In the genomic region with DNA sequence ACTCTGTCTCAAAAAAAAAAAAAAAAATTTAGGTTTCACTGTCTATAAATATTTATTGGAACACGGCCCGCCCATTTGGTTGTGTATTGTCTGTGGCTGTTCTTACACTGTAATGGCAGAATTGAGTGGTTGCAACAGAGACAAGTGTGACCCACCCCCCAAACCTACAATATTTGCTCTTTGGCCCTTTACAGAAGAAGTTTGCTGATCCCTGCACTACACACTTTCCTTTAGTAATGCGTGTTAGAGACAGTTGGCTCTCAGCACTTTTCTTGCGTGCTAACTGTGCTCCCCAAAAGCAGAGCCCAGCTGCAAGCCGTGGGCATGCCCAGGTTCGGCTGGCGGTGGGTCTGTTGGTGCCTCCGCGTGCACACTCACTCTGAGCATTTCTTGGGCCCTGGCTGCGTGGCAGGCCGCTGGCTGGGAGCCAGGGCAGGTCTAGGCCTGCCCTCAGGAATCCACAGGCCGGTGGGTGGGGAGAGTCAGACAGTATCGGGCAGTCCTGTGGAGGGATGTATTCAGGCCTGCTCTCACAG, we compare ENCODE assay signal across 7 cellular contexts.
A peak's percentile ranks its signal among the peaks of the same experiment; 100 is the strongest.
DNase-seq lines count a peak whose midpoint lies in the region; ATAC-seq and TF ChIP-seq lines count a peak whose summit lies in the region.

No MANE protein-coding gene starts in this region.

- TF ChIP-seq EP300 in suprapubic skin (IDR thresholded peaks at IDR 0.05): no peak

- no peak overlapping the region for H3K27ac Mint-ChIP-seq in activated CD4-positive, alpha-beta T cell treated with anti-CD3 and anti-CD28 coated beads, Interleukin-2, amount 10 ng/mL, durations not matched to agents 24 days and 14 days

- TF ChIP-seq CTCF in mammary epithelial cell (conservative IDR thresholded peaks at IDR 0.05 in 1 of 2, IDR thresholded peaks at IDR 0.05 in 1 of 2; ENCODE audit: extremely low read depth in 1 of 2, insufficient read depth in 1 of 2, low read depth in 1 of 2, low read length in 2 of 2): no peak
- no peak for TF ChIP-seq CTCF in suprapubic skin (IDR thresholded peaks at IDR 0.05)

- H3K27me3 Mint-ChIP-seq in activated CD4-positive, alpha-beta T cell treated with anti-CD3 and anti-CD28 coated beads, Interleukin-2, amount 10 ng/mL, durations not matched to agents 24 days and 14 days: no peaks in the 10 kb centered on the region

- H3K4me1 ChIP-seq in mammary epithelial cell (ENCODE audit: insufficient read depth, low read length) (peaks cover 67% of the 10 kb centered on the region), suprapubic skin (peaks cover 48% of the 10 kb centered on the region)

- H3K4me3 ChIP-seq in mammary epithelial cell (replicated peaks in 1 of 3; ENCODE audit: insufficient read depth in 1 of 3, low read depth in 2 of 3, low read length in 3 of 3) (no peak overlapping the region), suprapubic skin (no peak overlapping the region)

- WGBS in mammary epithelial cell (ENCODE audit: low coverage, missing lambda C conversion rate): 8% methylated on average over 13 of the region's 13 CpGs
- 44% methylated on average over 11 of the region's 13 CpGs for WGBS in suprapubic skin

- peak overlapping the region; percentile 64 for H3K9ac ChIP-seq in mammary epithelial cell (ENCODE audit: insufficient read depth, low read length)

- ATAC-seq in GM19351 (IDR thresholded peaks at IDR 0.05; ENCODE audit: unreplicated experiment): peak; percentile 58
- ATAC-seq in GM18519 (IDR thresholded peaks at IDR 0.05; ENCODE audit: low FRiP score, unreplicated experiment): no peak

- peak overlapping the region; percentile 84 for H3K4me2 ChIP-seq in mammary epithelial cell (ENCODE audit: insufficient read depth, low read depth, low read length)

- no peak for TF ChIP-seq POLR2A in suprapubic skin (IDR thresholded peaks at IDR 0.05)

- H3K4me3 Mint-ChIP-seq in activated CD4-positive, alpha-beta T cell treated with anti-CD3 and anti-CD28 coated beads, Interleukin-2, amount 10 ng/mL, durations not matched to agents 24 days and 14 days: no peak overlapping the region

- H3K9me3 Mint-ChIP-seq in activated CD4-positive, alpha-beta T cell treated with anti-CD3 and anti-CD28 coated beads, Interleukin-2, amount 10 ng/mL, durations not matched to agents 24 days and 14 days: peaks cover 4% of the 10 kb centered on the region

- H3K4me1 Mint-ChIP-seq in activated CD4-positive, alpha-beta T cell treated with anti-CD3 and anti-CD28 coated beads, Interleukin-2, amount 10 ng/mL, durations not matched to agents 24 days and 14 days: no peaks in the 10 kb centered on the region

- H3K79me2 ChIP-seq in mammary epithelial cell (ENCODE audit: insufficient read depth, low read length): peaks cover 60% of the 10 kb centered on the region

- H3K27ac ChIP-seq in mammary epithelial cell (ENCODE audit: insufficient read depth, low read depth, low read length) (peak overlapping the region; percentile 95), suprapubic skin (peak overlapping the region; percentile 80)

- H2AFZ ChIP-seq in mammary epithelial cell (ENCODE audit: low read depth, low read length): peak overlapping the region; percentile 72

- dilution Hi-C loops in mammary epithelial cell (cut with HindIII; ENCODE audit: low sequenced_read_pairs): loop anchor here (5.0 kb wide), 1 partner anchor 47 kb away; no protein-coding TSS in a partner anchor

- CTCF ChIA-PET in mammary epithelial cell (lab: Charles Lee; ENCODE audit: low non-redundant PET): no interaction called here

- no TSS peak for BruUV-seq in mammary epithelial cell (replicated peaks; lab: Mats Ljungman, UMichigan)

- H3K36me3 ChIP-seq in mammary epithelial cell (ENCODE audit: insufficient read depth, low read length): no peaks in the 10 kb centered on the region
- no peaks in the 10 kb centered on the region for H3K36me3 ChIP-seq in suprapubic skin

- H3K27me3 ChIP-seq in mammary epithelial cell (ENCODE audit: insufficient read depth, low read length) (no peaks in the 10 kb centered on the region), suprapubic skin (no peaks in the 10 kb centered on the region)

- in situ Hi-C loops in mammary epithelial cell (cut with MboI; ENCODE audit: low sequenced_read_pairs in 2 of 2): loop anchor here in 1 of 2 donors (10.0 kb wide), 1 partner anchor 75 kb away; a partner anchor contains a TSS

- H3K9me3 ChIP-seq in mammary epithelial cell (replicated peaks; ENCODE audit: insufficient read depth, low read length) (no peaks in the 10 kb centered on the region), suprapubic skin (no peaks in the 10 kb centered on the region)

- intact Hi-C loops in mammary epithelial cell (cut with micrococcal nuclease): loop anchor here (5.0 kb wide), 1 partner anchor 47 kb away; no protein-coding TSS in a partner anchor
- intact Hi-C loops in activated CD4-positive, alpha-beta T cell treated with anti-CD3 and anti-CD28 coated beads, Interleukin-2, amount 10 ng/mL, durations not matched to agents 24 days and 14 days (cut with micrococcal nuclease): no loop called here

- DNase-seq in HT-29 (ENCODE audit: low spot score) (peak; percentile 98), mammary epithelial cell (peak; percentile 98), suprapubic skin (ENCODE audit: low spot score in 2 of 2) (no peak)
- no peak for DNase-seq in activated CD4-positive, alpha-beta T cell treated with anti-CD3 and anti-CD28 coated beads, Interleukin-2, amount 10 ng/mL, durations not matched to agents 24 days and 14 days
- no peak for DNase-seq in stimulated activated CD4-positive, alpha-beta T cell treated with anti-CD3 and anti-CD28 coated beads, Interleukin-12 subunit alpha, Interleukin-12 subunit beta, amount 100 ng/mL, for 4 hours

- H4K20me1 ChIP-seq in mammary epithelial cell (ENCODE audit: insufficient read depth, low read length): no peaks in the 10 kb centered on the region

- no peaks in the 10 kb centered on the region for H3K36me3 Mint-ChIP-seq in activated CD4-positive, alpha-beta T cell treated with anti-CD3 and anti-CD28 coated beads, Interleukin-2, amount 10 ng/mL, durations not matched to agents 24 days and 14 days (ENCODE audit: low read depth)

Comparison
In these comparisons a context has a peak if more than half of its experiments do, and no peak if none do; other contexts are left out.
1. DNase-seq: peak in HT-29 (single experiment) and mammary epithelial cell (single experiment); none in suprapubic skin (0 of 2), activated CD4-positive, alpha-beta T cell treated with anti-CD3 and anti-CD28 coated beads, Interleukin-2, amount 10 ng/mL, durations not matched to agents 24 days and 14 days (single experiment) and stimulated activated CD4-positive, alpha-beta T cell treated with anti-CD3 and anti-CD28 coated beads, Interleukin-12 subunit alpha, Interleukin-12 subunit beta, amount 100 ng/mL, for 4 hours (single experiment).